Comparison of ENCODE assay signal across 8 cellular contexts in the genomic region with DNA sequence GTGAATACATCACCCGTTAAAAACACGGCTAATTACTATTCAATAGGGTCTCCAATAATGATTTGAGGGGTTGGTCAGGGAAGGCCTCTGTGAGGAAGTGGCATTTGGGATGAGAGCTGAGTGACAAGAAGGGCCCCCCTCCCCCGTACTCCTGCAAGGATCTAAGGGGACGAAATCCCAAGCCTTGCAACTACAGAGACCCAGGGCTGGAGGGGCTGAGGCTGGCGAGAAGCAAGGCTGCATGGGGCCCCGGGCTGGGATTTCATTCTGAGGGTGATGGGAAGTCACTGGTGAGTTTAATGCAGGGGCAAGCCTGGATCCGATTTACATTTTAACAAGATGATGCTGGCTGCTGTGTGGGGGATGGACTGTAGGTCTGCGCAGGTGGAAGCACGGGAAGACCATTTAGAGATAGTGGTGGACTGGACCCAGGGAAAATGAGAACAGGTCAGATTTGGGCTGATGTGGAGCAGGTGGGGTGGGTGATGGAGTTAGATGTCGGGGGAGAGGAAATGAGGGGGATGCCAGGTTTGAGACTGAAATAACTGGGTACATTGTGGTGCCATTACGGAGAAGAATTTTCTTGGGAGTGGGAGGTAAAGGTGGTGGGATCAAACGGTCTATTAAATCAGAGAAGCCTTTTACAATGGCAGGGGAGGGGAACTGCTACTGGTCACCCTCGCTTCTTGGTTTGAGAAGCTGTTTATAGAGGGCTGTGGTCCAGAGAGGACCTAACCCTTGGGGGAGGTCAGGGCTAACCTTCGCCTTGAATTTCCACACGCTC. TPM values are rescaled to one million over a fixed set of nuclear protein-coding genes. Genes with fewer than 3 reads are reported as not detected.
DNase-seq lines count a peak whose midpoint lies in the region; ATAC-seq and TF ChIP-seq lines count a peak whose summit lies in the region.

No MANE protein-coding gene starts in this region.

- H3K4me3 ChIP-seq in DOHH2 (ENCODE audit: low read length) = peak overlapping the region; percentile 94
- peak overlapping the region; percentile 98 for H3K4me3 ChIP-seq in PC-3 (ENCODE audit: low read length)
- H3K4me3 ChIP-seq in parathyroid adenoma (ENCODE audit: low read depth, low read length) = peak overlapping the region; percentile 89

- H3F3A ChIP-seq in DOHH2 (ENCODE audit: control insufficient read depth, insufficient read depth) (no peaks in the 10 kb centered on the region), PC-3 (ENCODE audit: low read length, unreplicated experiment) (no peaks in the 10 kb centered on the region)

- intact Hi-C loops in PC-3 (cut with micrococcal nuclease) = no loop called here

- H3K27ac ChIP-seq in DOHH2 (ENCODE audit: low read depth, low read length) (peak overlapping the region; percentile 31), PC-3 (ENCODE audit: low read length) (no peak overlapping the region), epithelial cell of prostate (peak overlapping the region; percentile 64), parathyroid adenoma (peak overlapping the region; percentile 83)

- no peak for TF ChIP-seq CTCF in DOHH2 (IDR thresholded peaks at IDR 0.05; ENCODE audit: low read depth, low read length, poor library complexity, severe bottlenecking)
- TF ChIP-seq CTCF in PC-3 (conservative IDR thresholded peaks at IDR 0.05; ENCODE audit: low read depth, low read length) = no peak
- TF ChIP-seq CTCF in parathyroid adenoma (IDR thresholded peaks at IDR 0.05) = no peak

- H3K27me3 ChIP-seq in DOHH2 (ENCODE audit: control insufficient read depth, low read length) (no peaks in the 10 kb centered on the region; the same call in 1 of the 2 replicates), PC-3 (ENCODE audit: low read length) (no peaks in the 10 kb centered on the region), parathyroid adenoma (ENCODE audit: control insufficient read depth, insufficient read depth, low read length) (no peaks in the 10 kb centered on the region)

- peak overlapping the region; percentile 74 for H2AFZ ChIP-seq in PC-3 (ENCODE audit: low read length)
- peak overlapping the region; percentile 100 for H2AFZ ChIP-seq in parathyroid adenoma

- no peak for ATAC-seq in PC-3

- DNase-seq in PC-3 = no peak
- no peak for DNase-seq in epithelial cell of prostate (ENCODE audit: low read depth, low spot score)
- DNase-seq in NCI-H345 (lab: John Stamatoyannopoulos, UW) = no peak
- DNase-seq in DMS153 treated with DMSO at 0.1 percent for 48 hours (lab: John Stamatoyannopoulos, UW; ENCODE audit: unreplicated experiment) = no peak
- no peak for DNase-seq in NCI-H345 treated with DMSO at 0.1 percent for 48 hours (lab: John Stamatoyannopoulos, UW; ENCODE audit: unreplicated experiment)
- no peak for DNase-seq in G401 (ENCODE audit: low spot score)

- H3K4me1 ChIP-seq in DOHH2 (ENCODE audit: control insufficient read depth, low read length) (peaks cover 20% of the 10 kb centered on the region), PC-3 (ENCODE audit: insufficient read depth, low read length) (peaks cover 9% of the 10 kb centered on the region; the same call in 1 of the 2 replicates), parathyroid adenoma (peaks cover 7% of the 10 kb centered on the region)

- BruUV-seq in PC-3 (replicated peaks; lab: Mats Ljungman, UMichigan) = no TSS peak

- in situ Hi-C loops in G401 (cut with HindIII; ENCODE audit: low sequenced_read_pairs) = no loop called here

- H4K20me1 ChIP-seq in DOHH2 (ENCODE audit: control insufficient read depth, insufficient read depth, low read depth, low read length) (no peaks in the 10 kb centered on the region), PC-3 (ENCODE audit: low read length) (no peaks in the 10 kb centered on the region)

- H3K9me3 ChIP-seq in DOHH2 (ENCODE audit: control insufficient read depth, insufficient read depth, low read length) (no peaks in the 10 kb centered on the region), PC-3 (ENCODE audit: low read length) (no peaks in the 10 kb centered on the region), parathyroid adenoma (ENCODE audit: control insufficient read depth, low read length) (no peaks in the 10 kb centered on the region)

- H3K9ac ChIP-seq in PC-3 (ENCODE audit: low read length) (peak overlapping the region; percentile 99), parathyroid adenoma (peak overlapping the region; percentile 69)

- H3K79me2 ChIP-seq in DOHH2 (ENCODE audit: control insufficient read depth, low read length) = peaks cover 45% of the 10 kb centered on the region
- peaks cover 38% of the 10 kb centered on the region for H3K79me2 ChIP-seq in PC-3 (ENCODE audit: low read length)
- H3K79me2 ChIP-seq in parathyroid adenoma = no peaks in the 10 kb centered on the region

- H3K9me2 ChIP-seq in DOHH2 (replicated peaks; ENCODE audit: control insufficient read depth, low read length) (no peaks in the 10 kb centered on the region), PC-3 (replicated peaks; ENCODE audit: low read length) (no peaks in the 10 kb centered on the region)

- H3K36me3 ChIP-seq in DOHH2 (ENCODE audit: control insufficient read depth, low read length) (peaks cover 41% of the 10 kb centered on the region), PC-3 (ENCODE audit: low read depth, low read length) (peaks cover 21% of the 10 kb centered on the region; the same call in 1 of the 2 replicates), parathyroid adenoma (ENCODE audit: control insufficient read depth, insufficient read depth, low read length) (no peaks in the 10 kb centered on the region)

- H3K4me2 ChIP-seq in DOHH2 (ENCODE audit: low read length) = peak overlapping the region; percentile 79
- peak overlapping the region; percentile 98 for H3K4me2 ChIP-seq in PC-3 (ENCODE audit: low read length)
- H3K4me2 ChIP-seq in parathyroid adenoma (ENCODE audit: low read length) = peak overlapping the region; percentile 87

- POLR2A ChIA-PET in PC-3 (lab: Charles Lee; ENCODE audit: unreplicated experiment) = no interaction called here

- CTCF ChIA-PET in PC-3 (lab: Charles Lee) = no interaction called here

RNA-seq across cellular contexts. Expression of a gene that starts 0.9 kb away (rescaled TPM):
- 155 and 171 TPM in 2 replicates for total RNA-seq in PC-3 (2014; rRNA removed)
- 89.3 and 91.6 TPM in 2 replicates for total RNA-seq in G401 (2014; rRNA removed; shearing (Covaris generic))

RNA-seq across cellular contexts. Expression of a gene that starts 4.3 kb away (rescaled TPM):
- total RNA-seq in PC-3 (2014; rRNA removed) = not detected in 2 replicates
- total RNA-seq in G401 (2014; rRNA removed; shearing (Covaris generic)) = 5.3 TPM in 1 of 2 replicates, not detected in the other

RNA-seq across cellular contexts. Expression of a gene that starts 28.3 kb away (rescaled TPM):
- total RNA-seq in PC-3 (2014; rRNA removed) = not detected in 2 replicates
- total RNA-seq in G401 (2014; rRNA removed; shearing (Covaris generic)) = not detected in 2 replicates

RNA-seq across cellular contexts. Expression of a gene that starts 57.4 kb away (rescaled TPM):
- 2.6 and 7.9 TPM in 2 replicates for total RNA-seq in PC-3 (2014; rRNA removed)
- total RNA-seq in G401 (2014; rRNA removed; shearing (Covaris generic)) = 58.1 and 61.5 TPM in 2 replicates
